26 cellular contexts compared by ENCODE assay signal in the genomic region with DNA sequence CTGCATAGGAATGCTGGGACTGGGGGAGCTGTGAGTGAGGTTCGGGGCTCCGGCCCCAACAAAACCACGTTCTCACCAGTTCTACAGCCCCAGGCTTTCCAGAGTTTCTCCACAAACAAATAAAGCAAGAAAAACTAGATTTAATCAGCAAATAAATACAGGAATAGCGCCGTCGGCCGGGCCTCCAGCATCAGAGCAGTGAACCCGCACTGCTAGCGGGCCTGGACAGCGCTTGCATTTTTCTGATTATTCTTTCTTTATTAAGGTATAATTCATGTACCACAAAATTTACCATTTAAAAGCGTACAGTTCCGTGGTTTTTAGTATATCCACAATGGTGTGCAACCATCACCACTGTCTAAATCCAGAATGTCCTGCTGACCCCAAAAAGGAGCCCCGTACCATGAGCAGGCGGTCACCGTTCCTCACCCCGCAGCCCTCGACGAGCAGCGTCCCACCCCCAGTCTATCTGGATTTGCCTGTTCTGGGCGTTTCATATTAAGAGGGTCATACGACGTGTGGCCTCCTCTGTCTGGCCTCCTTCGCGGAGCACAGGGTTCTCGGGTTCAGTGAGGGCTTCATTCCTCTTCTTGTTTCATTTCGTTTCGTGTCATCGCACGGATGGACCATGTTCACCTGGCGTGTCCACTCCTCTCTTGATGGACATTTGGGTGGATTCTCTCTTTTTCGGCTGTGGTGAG. TPM values are rescaled to one million over a fixed set of nuclear protein-coding genes. Genes with fewer than 3 reads are reported as not detected.
"Had no signal": no experiment of that assay in that cellular context is flagged by ENCODE, and none has a peak within 500 bp of the region (broad histone marks: within the 10 kb centered on the region; RNA-seq: fewer than 3 reads in every experiment).

No MANE protein-coding gene starts in this region.

- H3K4me1 ChIP-seq: ascending aorta, esophagus muscularis mucosa, gastroesophageal sphincter, SJSA1, stomach had no signal

- FAIRE-seq: bronchial epithelial cell, endothelial cell of umbilical vein had no signal

- H3K4me3 ChIP-seq: ascending aorta, esophagus muscularis mucosa, gastroesophageal sphincter, lung, SJSA1, smooth muscle cell, stomach had no signal

- H3K36me3 ChIP-seq: SJSA1 had no signal

- H3K27ac Mint-ChIP-seq: activated CD4-positive, alpha-beta memory T cell treated with anti-CD3 and anti-CD28 coated beads for 36 hours; activated CD4-positive, alpha-beta T cell treated with anti-CD3 and anti-CD28 coated beads for 36 hours; activated naive CD4-positive, alpha-beta T cell treated with anti-CD3 and anti-CD28 coated beads, Interleukin-2, amount 10 ng/mL, durations not matched to agents 7 days and 5 days; activated T-cell treated with anti-CD3 and anti-CD28 coated beads, Interleukin-2, amount 50 U/mL, for 24 hours; dendritic cell treated with granulocyte-macrophage colony-stimulating factor and Interleukin-4, amounts not matched to agents 40 ng/mL and 50 ng/mL, for 4 days; nephron progenitor cell had no signal

- ATAC-seq: activated CD4-positive, alpha-beta T cell treated with anti-CD3 and anti-CD28 coated beads for 36 hours; gastroesophageal sphincter; sciatic nerve had no signal

- H3K9me3 Mint-ChIP-seq: activated CD4-positive, alpha-beta memory T cell treated with anti-CD3 and anti-CD28 coated beads for 36 hours; activated naive CD4-positive, alpha-beta T cell treated with anti-CD3 and anti-CD28 coated beads, Interleukin-2, amount 10 ng/mL, durations not matched to agents 7 days and 5 days; activated T-cell treated with anti-CD3 and anti-CD28 coated beads, Interleukin-2, amount 50 U/mL, for 24 hours had no signal

- H3K27me3 Mint-ChIP-seq: activated CD4-positive, alpha-beta T cell treated with anti-CD3 and anti-CD28 coated beads for 36 hours; activated naive CD4-positive, alpha-beta T cell treated with anti-CD3 and anti-CD28 coated beads, Interleukin-2, amount 10 ng/mL, durations not matched to agents 7 days and 5 days; activated T-cell treated with anti-CD3 and anti-CD28 coated beads, Interleukin-2, amount 50 U/mL, for 24 hours; dendritic cell treated with granulocyte-macrophage colony-stimulating factor and Interleukin-4, amounts not matched to agents 40 ng/mL and 50 ng/mL, for 4 days; progenitor cell of endocrine pancreas had no signal

- H3K36me3 Mint-ChIP-seq: activated CD4-positive, alpha-beta memory T cell treated with anti-CD3 and anti-CD28 coated beads for 36 hours; activated naive CD4-positive, alpha-beta T cell treated with anti-CD3 and anti-CD28 coated beads, Interleukin-2, amount 10 ng/mL, durations not matched to agents 7 days and 5 days had no signal

- H3K27ac ChIP-seq: ascending aorta, esophagus muscularis mucosa, gastroesophageal sphincter, SJSA1, stomach had no signal

- H3K9me3 ChIP-seq: ascending aorta, esophagus muscularis mucosa, gastroesophageal sphincter, stomach had no signal

- H3K27me3 ChIP-seq: ascending aorta, esophagus muscularis mucosa, gastroesophageal sphincter, SJSA1, stomach had no signal

- H3K4me1 Mint-ChIP-seq: activated CD4-positive, alpha-beta T cell treated with anti-CD3 and anti-CD28 coated beads for 36 hours; activated naive CD4-positive, alpha-beta T cell treated with anti-CD3 and anti-CD28 coated beads, Interleukin-2, amount 10 ng/mL, durations not matched to agents 7 days and 5 days had no signal

- DNase-seq: activated CD4-positive, alpha-beta memory T cell treated with anti-CD3 and anti-CD28 coated beads for 36 hours; activated CD4-positive, alpha-beta T cell treated with anti-CD3 and anti-CD28 coated beads for 36 hours; activated effector memory CD4-positive, alpha-beta T cell treated with Interleukin-2 at 50 U/mL for 16 hours; activated naive CD4-positive, alpha-beta T cell treated with anti-CD3 and anti-CD28 coated beads, Interleukin-2, amount 10 ng/mL, durations not matched to agents 7 days and 5 days; activated T-cell treated with anti-CD3 and anti-CD28 coated beads, Interleukin-2, amount 50 U/mL, for 24 hours; effector CD8-positive, alpha-beta T cell; nephron progenitor cell; occipital lobe; stimulated activated CD4-positive, alpha-beta T cell treated with anti-CD3 and anti-CD28 coated beads, Interleukin-4, amount 100 ng/mL, for 1 hour; stomach; SW 1271; T-helper 2 cell; trophoblast cell had no signal

- H3K4me3 Mint-ChIP-seq: activated CD4-positive, alpha-beta memory T cell treated with anti-CD3 and anti-CD28 coated beads for 36 hours; activated CD4-positive, alpha-beta T cell treated with anti-CD3 and anti-CD28 coated beads for 36 hours; activated naive CD4-positive, alpha-beta T cell treated with anti-CD3 and anti-CD28 coated beads, Interleukin-2, amount 10 ng/mL, durations not matched to agents 7 days and 5 days; activated T-cell treated with anti-CD3 and anti-CD28 coated beads, Interleukin-2, amount 50 U/mL, for 24 hours; dendritic cell treated with granulocyte-macrophage colony-stimulating factor and Interleukin-4, amounts not matched to agents 40 ng/mL and 50 ng/mL, for 4 days; nephron progenitor cell had no signal

RNA-seq across cellular contexts. Expression of a gene that starts 35.5 kb away (rescaled TPM):
- total RNA-seq: activated CD4-positive, alpha-beta memory T cell treated with anti-CD3 and anti-CD28 coated beads for 36 hours; activated CD4-positive, alpha-beta T cell treated with anti-CD3 and anti-CD28 coated beads for 36 hours; ascending aorta; bronchial epithelial cell; cerebellum; endothelial cell of umbilical vein; esophagus muscularis mucosa; gastroesophageal sphincter; lung; occipital lobe; progenitor cell of endocrine pancreas; sciatic nerve; SJSA1; smooth muscle cell; stomach; temporal lobe had no signal
- polyA plus RNA-seq: endothelial cell of umbilical vein, lung, smooth muscle cell, stomach had no signal
